In genomic region chr2:213284105-213285090, GRCh38 we compare ENCODE assay signal across 8 cellular contexts. TPM values are rescaled to one million over a fixed set of nuclear protein-coding genes. Genes with fewer than 3 reads are reported as not detected.
DNase-seq lines count a peak whose midpoint lies in the region; ATAC-seq, FAIRE-seq and TF ChIP-seq lines count a peak whose summit lies in the region.

SPAG16 (plus strand) TSS chr2:213284464.

- no peaks in the 10 kb centered on the region for H3K27me3 ChIP-seq in HAP-1 (ENCODE audit: low read depth)

- in situ Hi-C loops in HAP-1 (cut with MboI; ENCODE audit: low sequenced_read_pairs), result no loop called here

- H3K27me3 Mint-ChIP-seq in type B pancreatic cell, result no peaks in the 10 kb centered on the region

- peak; percentile 99 to 100 for ATAC-seq in left cardiac atrium

- DNase-seq in HAP-1 (ENCODE audit: low spot score in 2 of 2) (peak; percentile 93 to 98), NAMALWA (ENCODE audit: low spot score) (peak; percentile 96), T follicular helper cell (ENCODE audit: low read depth) (peak; percentile 94), amygdala (lab: John Stamatoyannopoulos, UW) (peak; percentile 67 to 98 (median 95)), left cardiac atrium (peak; percentile 96), posterior cingulate gyrus (peak; percentile 95 to 100 (median 98)), type B pancreatic cell (ENCODE audit: extremely low spot score, unreplicated experiment) (peak; percentile 98)

- no peaks in the 10 kb centered on the region for H3K9me3 ChIP-seq in HAP-1

- peak within 1 kb of the TSS; percentile 91 for H3K4me3 Mint-ChIP-seq in type B pancreatic cell

- peaks cover 20% of the 10 kb centered on the region for H3K36me3 Mint-ChIP-seq in type B pancreatic cell

- H3K9me3 Mint-ChIP-seq in type B pancreatic cell, result no peaks in the 10 kb centered on the region

- H3K4me1 Mint-ChIP-seq in type B pancreatic cell (ENCODE audit: unreplicated experiment), result peaks cover 29% of the 10 kb centered on the region

- peaks cover 6% of the 10 kb centered on the region; the same call in 1 of the 2 replicates for H3K36me3 ChIP-seq in HAP-1 (replicated peaks)

- TF ChIP-seq CTCF in type B pancreatic cell (conservative IDR thresholded peaks at IDR 0.05), result no peak

- intact Hi-C loops in left cardiac atrium (cut with DNase I) (no loop called here), posterior cingulate gyrus (cut with DNase I) (no loop called here)

- H3K27ac Mint-ChIP-seq in type B pancreatic cell, result peak within 1 kb of the TSS; percentile 90

- peak; percentile 96 for FAIRE-seq in G401.6 (lab: Jason Lieb, UNC)

- H3K4me1 ChIP-seq in HAP-1, result peaks cover 6% of the 10 kb centered on the region; the same call in 1 of the 2 replicates

- H3K4me3 ChIP-seq in HAP-1, result peak within 1 kb of the TSS; percentile 78

RNA-seq across cellular contexts. Expression of gene SPAG16, which starts in this region (rescaled TPM):
- total RNA-seq in left cardiac atrium (10 to 100 TPM; 16.8 to 18.6 TPM), type B pancreatic cell (ENCODE audit: low replicate concordance) (54.8 and 70.6 TPM in 2 replicates)

Comparison
In these comparisons a context has a peak if more than half of its experiments do, and no peak if none do; other contexts are left out.
1. Peak in every context shown above with its lines: DNase-seq, ATAC-seq and H3K4me3 ChIP-seq.